21 cellular contexts compared by ENCODE assay signal in genomic region chr13:48741377-48741776, GRCh38.
A peak's percentile ranks its signal among the peaks of the same experiment; 100 is the strongest.
DNase-seq lines count a peak whose midpoint lies in the region; TF ChIP-seq lines count a peak whose summit lies in the region.
"Had no signal": no experiment of that assay in that cellular context is flagged by ENCODE, and none has a peak within 500 bp of the region (broad histone marks: within the 10 kb centered on the region; RNA-seq: fewer than 3 reads in every experiment).

No MANE protein-coding gene starts in this region.

- H3K27me3 ChIP-seq in adipocyte (replicated peaks; ENCODE audit: control insufficient read depth, insufficient read depth, low read length) = peaks cover 20% of the 10 kb centered on the region
- no peaks in the 10 kb centered on the region for H3K27me3 ChIP-seq in vagina
- H3K27me3 ChIP-seq: esophagus muscularis mucosa had no signal

- no peaks in the 10 kb centered on the region for H3K36me3 Mint-ChIP-seq in glutamatergic neuron (ENCODE audit: unreplicated experiment)
- H3K36me3 Mint-ChIP-seq: activated naive CD4-positive, alpha-beta T cell treated with anti-CD3 and anti-CD28 coated beads, Interleukin-2, amount 50 U/mL, for 24 hours; IgD-negative memory B cell had no signal

- H3K27ac Mint-ChIP-seq in glutamatergic neuron (ENCODE audit: unreplicated experiment) = no peak overlapping the region
- H3K27ac Mint-ChIP-seq: activated naive CD4-positive, alpha-beta T cell treated with anti-CD3 and anti-CD28 coated beads, Interleukin-2, amount 50 U/mL, for 24 hours; IgD-negative memory B cell had no signal

- peaks cover 5% of the 10 kb centered on the region for H3K4me1 ChIP-seq in adipocyte (ENCODE audit: control insufficient read depth, insufficient read depth, low read length)
- H3K4me1 ChIP-seq in vagina = no peaks in the 10 kb centered on the region
- H3K4me1 ChIP-seq: psoas muscle had no signal

- H3K4me3 Mint-ChIP-seq in glutamatergic neuron (ENCODE audit: unreplicated experiment) = no peak overlapping the region
- H3K4me3 Mint-ChIP-seq: activated naive CD4-positive, alpha-beta T cell treated with anti-CD3 and anti-CD28 coated beads, Interleukin-2, amount 50 U/mL, for 24 hours; IgD-negative memory B cell; stimulated activated naive CD8-positive, alpha-beta T cell treated with anti-CD3 and anti-CD28 coated beads, Interleukin-15, amount 100 ng/mL, for 72 hours had no signal

- peaks cover 2% of the 10 kb centered on the region for H3K27me3 Mint-ChIP-seq in glutamatergic neuron (ENCODE audit: unreplicated experiment)
- H3K27me3 Mint-ChIP-seq: activated naive CD4-positive, alpha-beta T cell treated with anti-CD3 and anti-CD28 coated beads, Interleukin-2, amount 50 U/mL, for 24 hours had no signal

- H3K9me3 Mint-ChIP-seq in glutamatergic neuron (ENCODE audit: unreplicated experiment) = no peaks in the 10 kb centered on the region
- H3K9me3 Mint-ChIP-seq: activated naive CD4-positive, alpha-beta T cell treated with anti-CD3 and anti-CD28 coated beads, Interleukin-2, amount 50 U/mL, for 24 hours; IgD-negative memory B cell; stimulated activated naive CD8-positive, alpha-beta T cell treated with anti-CD3 and anti-CD28 coated beads, Interleukin-15, amount 100 ng/mL, for 72 hours had no signal

- intact Hi-C loops in vagina (cut with DNase I) = no loop called here

- H3K36me3 ChIP-seq in adipocyte (ENCODE audit: control insufficient read depth, insufficient read depth, low read length, severe bottlenecking) (no peaks in the 10 kb centered on the region), vagina (no peaks in the 10 kb centered on the region)
- H3K36me3 ChIP-seq: esophagus muscularis mucosa had no signal

- TF ChIP-seq CTCF in LNCaP clone FGC (IDR thresholded peaks at IDR 0.05; ENCODE audit: control insufficient read depth, extremely low read depth, insufficient read depth) (no peak), retinal pigment epithelial cell (conservative IDR thresholded peaks at IDR 0.05; ENCODE audit: low read depth, low read length) (no peak), vagina (IDR thresholded peaks at IDR 0.05) (no peak), glutamatergic neuron (IDR thresholded peaks at IDR 0.05; ENCODE audit: partially characterized antibody, unreplicated experiment) (no peak)

- H3K9me3 ChIP-seq in adipocyte (ENCODE audit: control insufficient read depth, low read length) = no peaks in the 10 kb centered on the region
- H3K9me3 ChIP-seq in vagina = no peaks in the 10 kb centered on the region
- H3K9me3 ChIP-seq: esophagus muscularis mucosa, psoas muscle had no signal

- no peak overlapping the region for H3K9ac ChIP-seq in adipocyte (ENCODE audit: low read length)

- H3K4me1 Mint-ChIP-seq in glutamatergic neuron (ENCODE audit: low read depth, unreplicated experiment) = no peaks in the 10 kb centered on the region
- H3K4me1 Mint-ChIP-seq: activated naive CD4-positive, alpha-beta T cell treated with anti-CD3 and anti-CD28 coated beads, Interleukin-2, amount 50 U/mL, for 24 hours; stimulated activated naive CD8-positive, alpha-beta T cell treated with anti-CD3 and anti-CD28 coated beads, Interleukin-15, amount 100 ng/mL, for 72 hours had no signal

- H3K27ac ChIP-seq in vagina = no peak overlapping the region
- H3K27ac ChIP-seq: esophagus muscularis mucosa, psoas muscle had no signal

- DNase-seq in LNCaP clone FGC (ENCODE audit: low read depth) (peak; percentile 7), adipocyte (ENCODE audit: low read depth) (peak; percentile 9), fibroblast of gingiva (ENCODE audit: low read depth) (peak; percentile 30), retinal pigment epithelial cell (ENCODE audit: low read depth) (peak; percentile 38), vagina (ENCODE audit: extremely low spot score in 2 of 2) (no peak), NCI-H1694 (lab: John Stamatoyannopoulos, UW) (no peak), glutamatergic neuron (no peak)
- DNase-seq: activated CD8-positive, alpha-beta memory T cell treated with anti-CD3 and anti-CD28 coated beads for 24 hours; activated T-cell treated with anti-CD3 and anti-CD28 coated beads, Interleukin-2, amount 50 U/mL, for 48 hours; AML-193; DMS53; NCI-H2029 treated with DMSO at 0.1 percent for 48 hours; psoas muscle; small intestine; stimulated activated CD4-positive, alpha-beta T cell treated with anti-CD3 and anti-CD28 coated beads, Interleukin-2, amount 100 ng/mL, for 48 hours; stimulated activated naive CD8-positive, alpha-beta T cell treated with anti-CD3 and anti-CD28 coated beads, Interleukin-15, amount 100 ng/mL, for 72 hours; T1000; trophoblast cell had no signal

- TF ChIP-seq POLR2A in vagina (IDR thresholded peaks at IDR 0.05) = no peak

- no peak overlapping the region for H3K4me3 ChIP-seq in LNCaP clone FGC (ENCODE audit: low read depth, low read length)
- H3K4me3 ChIP-seq in adipocyte (ENCODE audit: low read length) = no peak overlapping the region
- H3K4me3 ChIP-seq in retinal pigment epithelial cell (ENCODE audit: low read length) = no peak overlapping the region
- H3K4me3 ChIP-seq in vagina = no peak overlapping the region
- H3K4me3 ChIP-seq: esophagus muscularis mucosa, psoas muscle had no signal

Comparison
In these comparisons a context has a peak if more than half of its experiments do, and no peak if none do; other contexts are left out.
1. DNase-seq: peak in LNCaP clone FGC (single experiment), adipocyte (single experiment), fibroblast of gingiva (single experiment) and retinal pigment epithelial cell (single experiment); none in vagina (0 of 2), NCI-H1694 (single experiment) and glutamatergic neuron (single experiment).